Comparison of ENCODE assay signal across 1 cellular context in genomic region chr20:5720696-5721095, GRCh38.
TF ChIP-seq lines count a peak whose summit lies in the region.

No MANE protein-coding gene starts in this region.

TF ChIP-seq in IMR-90, 13 proteins besides CTCF, POLR2A, EP300 and RAD21 (continued from another document):
- TF ChIP-seq ELK1 (IDR thresholded peaks at IDR 0.05; ENCODE audit: borderline replicate concordance, low read depth, low read length) (no peak), MXI1 (IDR thresholded peaks at IDR 0.05; ENCODE audit: borderline replicate concordance, low read depth, low read length) (no peak), CHD1 (IDR thresholded peaks at IDR 0.05; ENCODE audit: low read depth, low read length) (no peak), NFE2L2 (IDR thresholded peaks at IDR 0.05; ENCODE audit: low read depth, low read length) (no peak), RCOR1 (IDR thresholded peaks at IDR 0.05; ENCODE audit: insufficient replicate concordance, low read length) (no peak), RFX5 (IDR thresholded peaks at IDR 0.05; ENCODE audit: low read depth, low read length) (no peak)
